Comparison of ENCODE assay signal across 2 cellular contexts in the genomic region with DNA sequence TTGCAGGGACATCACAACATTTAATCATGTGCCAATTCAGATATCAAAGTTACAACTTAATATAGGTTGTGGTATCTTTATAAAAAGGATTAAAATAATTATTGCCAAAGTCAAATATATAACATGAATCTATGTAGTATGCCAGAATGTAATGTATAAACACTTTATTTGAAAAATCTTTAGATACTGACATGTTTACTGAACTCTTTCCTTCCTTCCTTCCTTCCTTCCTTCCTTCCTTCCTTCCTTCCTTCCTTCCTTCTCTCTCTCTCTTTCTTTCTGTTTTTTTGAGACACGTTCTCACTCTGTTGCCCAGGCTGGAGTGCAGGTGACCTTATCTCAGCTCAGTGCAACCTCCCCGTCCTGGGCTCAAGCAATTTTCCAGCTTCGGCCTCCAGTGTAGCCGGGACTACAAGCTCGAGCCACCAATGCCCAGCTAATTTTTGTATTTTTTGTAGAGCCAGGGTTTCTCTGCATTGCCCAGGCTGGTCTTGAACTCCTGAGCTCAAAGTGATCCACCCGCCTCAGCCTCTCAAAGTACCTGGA.
TF ChIP-seq lines count a peak whose summit lies in the region.

No MANE protein-coding gene starts in this region.

TF ChIP-seq in GM23338, 12 proteins besides CTCF, POLR2A, EP300 and RAD21:
- TF ChIP-seq, protein P1, sequence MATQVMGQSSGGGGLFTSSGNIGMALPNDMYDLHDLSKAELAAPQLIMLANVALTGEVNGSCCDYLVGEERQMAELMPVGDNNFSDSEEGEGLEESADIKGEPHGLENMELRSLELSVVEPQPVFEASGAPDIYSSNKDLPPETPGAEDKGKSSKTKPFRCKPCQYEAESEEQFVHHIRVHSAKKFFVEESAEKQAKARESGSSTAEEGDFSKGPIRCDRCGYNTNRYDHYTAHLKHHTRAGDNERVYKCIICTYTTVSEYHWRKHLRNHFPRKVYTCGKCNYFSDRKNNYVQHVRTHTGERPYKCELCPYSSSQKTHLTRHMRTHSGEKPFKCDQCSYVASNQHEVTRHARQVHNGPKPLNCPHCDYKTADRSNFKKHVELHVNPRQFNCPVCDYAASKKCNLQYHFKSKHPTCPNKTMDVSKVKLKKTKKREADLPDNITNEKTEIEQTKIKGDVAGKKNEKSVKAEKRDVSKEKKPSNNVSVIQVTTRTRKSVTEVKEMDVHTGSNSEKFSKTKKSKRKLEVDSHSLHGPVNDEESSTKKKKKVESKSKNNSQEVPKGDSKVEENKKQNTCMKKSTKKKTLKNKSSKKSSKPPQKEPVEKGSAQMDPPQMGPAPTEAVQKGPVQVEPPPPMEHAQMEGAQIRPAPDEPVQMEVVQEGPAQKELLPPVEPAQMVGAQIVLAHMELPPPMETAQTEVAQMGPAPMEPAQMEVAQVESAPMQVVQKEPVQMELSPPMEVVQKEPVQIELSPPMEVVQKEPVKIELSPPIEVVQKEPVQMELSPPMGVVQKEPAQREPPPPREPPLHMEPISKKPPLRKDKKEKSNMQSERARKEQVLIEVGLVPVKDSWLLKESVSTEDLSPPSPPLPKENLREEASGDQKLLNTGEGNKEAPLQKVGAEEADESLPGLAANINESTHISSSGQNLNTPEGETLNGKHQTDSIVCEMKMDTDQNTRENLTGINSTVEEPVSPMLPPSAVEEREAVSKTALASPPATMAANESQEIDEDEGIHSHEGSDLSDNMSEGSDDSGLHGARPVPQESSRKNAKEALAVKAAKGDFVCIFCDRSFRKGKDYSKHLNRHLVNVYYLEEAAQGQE (IDR thresholded peaks at IDR 0.05; ENCODE audit: unreplicated experiment), result no peak
- TF ChIP-seq JUNB (IDR thresholded peaks at IDR 0.05; ENCODE audit: unreplicated experiment), result no peak
- TF ChIP-seq EZH2 (IDR thresholded peaks at IDR 0.05; ENCODE audit: low read depth, unreplicated experiment), result no peak
- no peak for TF ChIP-seq ZNF114 (CRISPR knock-in tag; IDR thresholded peaks at IDR 0.05)
- TF ChIP-seq ZNF331 (CRISPR knock-in tag; IDR thresholded peaks at IDR 0.05; ENCODE audit: low read depth), result no peak
TF ChIP-seq in GM23338: peak in this region for 0.

TF ChIP-seq in IMR-90, 13 proteins besides CTCF, POLR2A, EP300 and RAD21:
- TF ChIP-seq CEBPB (IDR thresholded peaks at IDR 0.05; ENCODE audit: low read depth, low read length), result no peak
- TF ChIP-seq, protein P2, sequence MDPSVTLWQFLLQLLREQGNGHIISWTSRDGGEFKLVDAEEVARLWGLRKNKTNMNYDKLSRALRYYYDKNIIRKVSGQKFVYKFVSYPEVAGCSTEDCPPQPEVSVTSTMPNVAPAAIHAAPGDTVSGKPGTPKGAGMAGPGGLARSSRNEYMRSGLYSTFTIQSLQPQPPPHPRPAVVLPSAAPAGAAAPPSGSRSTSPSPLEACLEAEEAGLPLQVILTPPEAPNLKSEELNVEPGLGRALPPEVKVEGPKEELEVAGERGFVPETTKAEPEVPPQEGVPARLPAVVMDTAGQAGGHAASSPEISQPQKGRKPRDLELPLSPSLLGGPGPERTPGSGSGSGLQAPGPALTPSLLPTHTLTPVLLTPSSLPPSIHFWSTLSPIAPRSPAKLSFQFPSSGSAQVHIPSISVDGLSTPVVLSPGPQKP (IDR thresholded peaks at IDR 0.05; ENCODE audit: borderline replicate concordance, low read depth, low read length), result no peak
- no peak for TF ChIP-seq MAZ (IDR thresholded peaks at IDR 0.05; ENCODE audit: borderline replicate concordance, low read depth, low read length)
- no peak for TF ChIP-seq SMC3 (IDR thresholded peaks at IDR 0.05; ENCODE audit: low read depth, low read length)
- no peak for TF ChIP-seq MXI1 (IDR thresholded peaks at IDR 0.05; ENCODE audit: borderline replicate concordance, low read depth, low read length)
- TF ChIP-seq RFX5 (IDR thresholded peaks at IDR 0.05; ENCODE audit: low read depth, low read length), result no peak
- no peak for TF ChIP-seq CHD1 (IDR thresholded peaks at IDR 0.05; ENCODE audit: low read depth, low read length)
- TF ChIP-seq, protein P3, sequence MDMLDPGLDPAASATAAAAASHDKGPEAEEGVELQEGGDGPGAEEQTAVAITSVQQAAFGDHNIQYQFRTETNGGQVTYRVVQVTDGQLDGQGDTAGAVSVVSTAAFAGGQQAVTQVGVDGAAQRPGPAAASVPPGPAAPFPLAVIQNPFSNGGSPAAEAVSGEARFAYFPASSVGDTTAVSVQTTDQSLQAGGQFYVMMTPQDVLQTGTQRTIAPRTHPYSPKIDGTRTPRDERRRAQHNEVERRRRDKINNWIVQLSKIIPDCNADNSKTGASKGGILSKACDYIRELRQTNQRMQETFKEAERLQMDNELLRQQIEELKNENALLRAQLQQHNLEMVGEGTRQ (IDR thresholded peaks at IDR 0.05; ENCODE audit: low read depth, low read length), result no peak
- TF ChIP-seq NFE2L2 (IDR thresholded peaks at IDR 0.05; ENCODE audit: low read depth, low read length), result no peak
- no peak for TF ChIP-seq RCOR1 (IDR thresholded peaks at IDR 0.05; ENCODE audit: insufficient replicate concordance, low read length)
- TF ChIP-seq FOS (IDR thresholded peaks at IDR 0.05; ENCODE audit: low read depth, low read length), result no peak
- TF ChIP-seq MAFK (IDR thresholded peaks at IDR 0.05; ENCODE audit: low read depth, low read length), result no peak
